Comparison of ENCODE assay signal across 21 cellular contexts in the genomic region with DNA sequence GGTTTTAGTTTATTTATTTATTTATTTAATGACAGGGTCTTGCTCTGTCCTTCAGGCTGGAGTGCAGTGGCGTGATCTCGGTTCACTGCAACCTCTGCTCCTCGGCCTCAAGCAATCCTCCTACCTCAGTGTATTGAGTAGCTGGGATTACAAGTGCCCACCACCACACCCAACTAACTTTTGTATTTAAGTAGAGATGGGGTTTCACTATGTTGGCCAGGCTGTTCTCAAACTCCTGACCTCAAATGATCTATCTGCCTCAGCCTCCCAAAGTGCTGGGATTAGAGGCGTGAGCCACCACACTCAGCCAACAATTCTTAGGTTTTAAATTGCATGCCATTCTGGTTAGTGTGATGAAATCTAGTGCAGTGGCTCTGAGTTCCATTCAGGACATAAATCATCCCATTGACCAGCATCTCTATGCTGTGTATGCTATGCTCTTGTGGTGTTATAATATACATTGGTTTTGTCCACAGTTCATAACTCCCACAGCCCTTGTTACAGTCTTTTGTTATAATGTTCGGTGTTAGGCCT.
"Had no signal": no experiment of that assay in that cellular context is flagged by ENCODE, and none has a peak within 500 bp of the region (broad histone marks: within the 10 kb centered on the region; RNA-seq: fewer than 3 reads in every experiment).

No MANE protein-coding gene starts in this region.

- ATAC-seq: activated naive CD4-positive, alpha-beta T cell treated with anti-CD3 and anti-CD28 coated beads, Interleukin-2, amount 50 U/mL, for 72 hours; left lung; stimulated activated naive CD8-positive, alpha-beta T cell treated with anti-CD3 and anti-CD28 coated beads, Interleukin-15, Interleukin-2, amounts not matched to agents 100 U/mL and 50 U/mL, for 24 hours had no signal

- H3K4me3 ChIP-seq: adrenal gland, esophagus muscularis mucosa, left lung, skin epidermis, tibial artery, uterus had no signal

- DNase-seq: activated CD4-positive, alpha-beta T cell treated with anti-CD3 and anti-CD28 coated beads, Interleukin-2, amount 50 U/mL, for 4 hours; activated gamma-delta T cell treated with Interleukin-2 at 50 U/mL for 16 hours; adrenal gland; dermis blood vessel endothelial cell; effector memory CD4-positive, alpha-beta T cell; hypothalamus; left lung; midbrain; posterior cingulate gyrus; retina; stimulated activated naive CD8-positive, alpha-beta T cell treated with anti-CD3 and anti-CD28 coated beads, Interleukin-15, Interleukin-2, amounts not matched to agents 100 U/mL and 50 U/mL, for 24 hours; substantia nigra; T-helper 2 cell; tibial artery; uterus had no signal

- FAIRE-seq: endothelial cell of umbilical vein, frontal cortex, keratinocyte had no signal
